ENCODE assay signal across 1 cellular context in genomic region chr14:22185191-22185590, GRCh38.
TF ChIP-seq lines count a peak whose summit lies in the region.

No MANE protein-coding gene starts in this region.

TF ChIP-seq in GM12878, 131 proteins besides CTCF, POLR2A, EP300 and RAD21 (continued from another document):
- TF ChIP-seq REST (IDR thresholded peaks at IDR 0.05; ENCODE audit: low read depth, low read length) (no peak), SRF (IDR thresholded peaks at IDR 0.05; ENCODE audit: low read depth in 2 of 2, low read length in 2 of 2) (no peak), USF1 (IDR thresholded peaks at IDR 0.05; ENCODE audit: borderline replicate concordance, extremely low read length, insufficient read depth, low read depth, low read length) (no peak), E2F4 (IDR thresholded peaks at IDR 0.05; ENCODE audit: low read depth, low read length) (no peak), SMAD1 (IDR thresholded peaks at IDR 0.05; ENCODE audit: low read depth, partially characterized antibody) (no peak), NKRF (conservative IDR thresholded peaks at IDR 0.05) (no peak), ZNF687 (IDR thresholded peaks at IDR 0.05) (no peak), RELB (IDR thresholded peaks at IDR 0.05; ENCODE audit: low read depth) (no peak), SMC3 (IDR thresholded peaks at IDR 0.05; ENCODE audit: borderline replicate concordance, low read length) (no peak)
